Comparison of ENCODE assay signal across 1 cellular context in genomic region chr22:36457688-36458450, GRCh38.
TF ChIP-seq lines count a peak whose summit lies in the region.

No MANE protein-coding gene starts in this region.

TF ChIP-seq in IMR-90, 13 proteins besides CTCF, POLR2A, EP300 and RAD21 (continued from another document):
- no peak for TF ChIP-seq USF2 (IDR thresholded peaks at IDR 0.05; ENCODE audit: low read depth, low read length)
- TF ChIP-seq BHLHE40 (IDR thresholded peaks at IDR 0.05; ENCODE audit: low read depth, low read length) = no peak
- TF ChIP-seq MAZ (IDR thresholded peaks at IDR 0.05; ENCODE audit: borderline replicate concordance, low read depth, low read length) = no peak
- TF ChIP-seq CEBPB (IDR thresholded peaks at IDR 0.05; ENCODE audit: low read depth, low read length) = no peak
- no peak for TF ChIP-seq RCOR1 (IDR thresholded peaks at IDR 0.05; ENCODE audit: insufficient replicate concordance, low read length)
- no peak for TF ChIP-seq SMC3 (IDR thresholded peaks at IDR 0.05; ENCODE audit: low read depth, low read length)
TF ChIP-seq in IMR-90: peak in this region for 0.
